In the genomic region with DNA sequence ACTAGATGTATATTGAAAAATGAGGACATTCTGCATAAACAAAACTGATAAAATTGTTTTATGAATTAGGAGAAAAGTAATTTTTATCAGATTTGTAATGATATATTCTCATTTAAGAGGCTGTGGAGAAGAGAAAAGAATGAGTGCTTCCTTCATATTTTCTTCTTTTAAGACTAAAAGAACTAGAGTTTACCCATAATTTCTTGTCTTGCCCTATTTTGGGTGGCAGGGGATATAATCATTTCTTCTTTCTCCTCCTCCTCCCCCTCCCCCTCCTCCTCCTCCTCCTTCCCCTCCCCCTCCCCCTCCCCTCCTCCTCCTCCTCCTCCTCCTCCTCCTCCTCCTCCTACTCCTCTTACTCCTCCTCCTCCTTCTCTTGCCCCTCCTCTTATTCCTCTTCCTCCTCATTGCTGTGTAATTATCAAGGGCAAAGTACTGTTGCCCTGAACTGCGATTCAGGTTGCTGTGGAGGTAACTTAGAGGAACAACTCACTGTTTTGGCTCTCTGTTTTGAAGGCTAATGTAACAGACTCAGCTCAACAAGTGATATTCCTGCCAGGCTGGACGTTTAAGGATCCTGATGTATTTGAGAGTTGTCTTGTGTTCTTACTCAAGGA, we compare ENCODE assay signal across 33 cellular contexts.
"Had no signal": no experiment of that assay in that cellular context is flagged by ENCODE, and none has a peak within 500 bp of the region (broad histone marks: within the 10 kb centered on the region; RNA-seq: fewer than 3 reads in every experiment).

No MANE protein-coding gene starts in this region.

- H3K27ac ChIP-seq: ascending aorta, breast epithelium, cardiac muscle cell, colonic mucosa, epithelial cell of prostate, gastrocnemius medialis, WERI-Rb-1 had no signal

- ATAC-seq: activated CD4-positive, CD25-positive, alpha-beta regulatory T cell treated with anti-CD3 and anti-CD28 coated beads, Interleukin-2, amount 50 U/mL, for 24 hours; activated naive CD4-positive, alpha-beta T cell treated with anti-CD3 and anti-CD28 coated beads, Interleukin-2, amount 50 U/mL, for 72 hours; activated T-cell treated with anti-CD3 and anti-CD28 coated beads, Interleukin-2, amount 50 U/mL, for 72 hours; gastrocnemius medialis; T-cell had no signal

- DNase-seq: activated B cell treated with CpG ODN at 0.5 μM for 24 hours; activated CD4-positive, alpha-beta memory T cell treated with anti-CD3 and anti-CD28 coated beads, Interleukin-2, amount 10 ng/mL, durations not matched to agents 7 days and 5 days; activated CD4-positive, alpha-beta T cell treated with anti-CD3 and anti-CD28 coated beads for 48 hours; activated CD4-positive, alpha-beta T cell treated with anti-CD3 and anti-CD28 coated beads, Interleukin-2, amount 50 U/mL, for 4 hours; activated CD8-positive, alpha-beta memory T cell treated with anti-CD3 and anti-CD28 coated beads, Interleukin-2, amount 50 U/mL, for 48 hours; activated gamma-delta T cell; activated naive CD4-positive, alpha-beta T cell; activated naive CD4-positive, alpha-beta T cell treated with anti-CD3 and anti-CD28 coated beads, Interleukin-2, amount 10 ng/mL, durations not matched to agents 7 days and 5 days; activated naive CD8-positive, alpha-beta T cell treated with anti-CD3 and anti-CD28 coated beads, Interleukin-2, amount 10 ng/mL, durations not matched to agents 7 days and 5 days; activated T-cell treated with anti-CD3 and anti-CD28 coated beads for 4 hours; activated T-cell treated with anti-CD3 and anti-CD28 coated beads, Interleukin-2, amount 50 U/mL, for 24 hours; activated T-cell treated with anti-CD3 and anti-CD28 coated beads, Interleukin-2, amount 50 U/mL, for 72 hours; central memory CD4-positive, alpha-beta T cell; cerebellar nuclear complex; colonic mucosa; effector CD8-positive, alpha-beta T cell; foreskin fibroblast; gastrocnemius medialis; glutamatergic neuron; SW 1271; T-cell; T-helper 9 cell; WERI-Rb-1 had no signal

- H3K27me3 ChIP-seq: ascending aorta, breast epithelium, cardiac muscle cell, colonic mucosa, gastrocnemius medialis had no signal

- H3K27me3 Mint-ChIP-seq: activated B cell treated with CpG ODN at 0.5 μM for 24 hours; activated CD4-positive, alpha-beta memory T cell treated with anti-CD3 and anti-CD28 coated beads, Interleukin-2, amount 10 ng/mL, durations not matched to agents 7 days and 5 days; activated naive CD4-positive, alpha-beta T cell treated with anti-CD3 and anti-CD28 coated beads, Interleukin-2, amount 10 ng/mL, durations not matched to agents 7 days and 5 days; activated naive CD8-positive, alpha-beta T cell treated with anti-CD3 and anti-CD28 coated beads, Interleukin-2, amount 10 ng/mL, durations not matched to agents 7 days and 5 days; activated T-cell treated with anti-CD3 and anti-CD28 coated beads, Interleukin-2, amount 50 U/mL, for 24 hours; T-cell had no signal

- H3K36me3 Mint-ChIP-seq: activated naive CD4-positive, alpha-beta T cell treated with anti-CD3 and anti-CD28 coated beads, Interleukin-2, amount 10 ng/mL, durations not matched to agents 7 days and 5 days; activated naive CD4-positive, alpha-beta T cell treated with anti-CD3 and anti-CD28 coated beads, Interleukin-2, amount 50 U/mL, for 72 hours; activated naive CD8-positive, alpha-beta T cell treated with anti-CD3 and anti-CD28 coated beads, Interleukin-2, amount 10 ng/mL, durations not matched to agents 7 days and 5 days; brain; T-cell had no signal

- H3K4me1 ChIP-seq: ascending aorta, breast epithelium, colonic mucosa, gastrocnemius medialis had no signal

- H3K9me3 Mint-ChIP-seq: activated B cell treated with CpG ODN at 0.5 μM for 24 hours; activated CD4-positive, alpha-beta memory T cell treated with anti-CD3 and anti-CD28 coated beads, Interleukin-2, amount 10 ng/mL, durations not matched to agents 7 days and 5 days; activated naive CD4-positive, alpha-beta T cell treated with anti-CD3 and anti-CD28 coated beads, Interleukin-2, amount 10 ng/mL, durations not matched to agents 7 days and 5 days; T-helper 1 cell treated with Interleukin-12 subunit alpha and Interleukin-12 subunit beta and Interleukin-4 antibody, amounts not matched to agents 30 μg/mL and 1 μg/mL, for 36 hours had no signal

- FAIRE-seq: endometrium, endothelial cell of umbilical vein had no signal

- H3K4me3 Mint-ChIP-seq: activated B cell treated with CpG ODN at 0.5 μM for 24 hours; activated CD4-positive, alpha-beta memory T cell treated with anti-CD3 and anti-CD28 coated beads, Interleukin-2, amount 10 ng/mL, durations not matched to agents 7 days and 5 days; activated naive CD4-positive, alpha-beta T cell treated with anti-CD3 and anti-CD28 coated beads, Interleukin-2, amount 10 ng/mL, durations not matched to agents 7 days and 5 days; activated naive CD8-positive, alpha-beta T cell treated with anti-CD3 and anti-CD28 coated beads, Interleukin-2, amount 10 ng/mL, durations not matched to agents 7 days and 5 days; activated T-cell treated with anti-CD3 and anti-CD28 coated beads, Interleukin-2, amount 50 U/mL, for 24 hours; activated T-cell treated with anti-CD3 and anti-CD28 coated beads, Interleukin-2, amount 50 U/mL, for 72 hours; brain; T-cell; T-helper 1 cell treated with Interleukin-12 subunit alpha and Interleukin-12 subunit beta and Interleukin-4 antibody, amounts not matched to agents 30 μg/mL and 1 μg/mL, for 36 hours had no signal

- H3K9me3 ChIP-seq: ascending aorta, breast epithelium, colonic mucosa, gastrocnemius medialis had no signal

- H3K36me3 ChIP-seq: ascending aorta, breast epithelium, cardiac muscle cell, colonic mucosa, gastrocnemius medialis, WERI-Rb-1 had no signal

- H3K4me3 ChIP-seq: ascending aorta, breast epithelium, cardiac muscle cell, colonic mucosa, gastrocnemius medialis had no signal

- H3K27ac Mint-ChIP-seq: activated B cell treated with CpG ODN at 0.5 μM for 24 hours; activated CD4-positive, alpha-beta memory T cell treated with anti-CD3 and anti-CD28 coated beads, Interleukin-2, amount 10 ng/mL, durations not matched to agents 7 days and 5 days; activated naive CD4-positive, alpha-beta T cell treated with anti-CD3 and anti-CD28 coated beads, Interleukin-2, amount 10 ng/mL, durations not matched to agents 7 days and 5 days; activated naive CD4-positive, alpha-beta T cell treated with anti-CD3 and anti-CD28 coated beads, Interleukin-2, amount 50 U/mL, for 72 hours; activated naive CD8-positive, alpha-beta T cell treated with anti-CD3 and anti-CD28 coated beads, Interleukin-2, amount 10 ng/mL, durations not matched to agents 7 days and 5 days; activated T-cell treated with anti-CD3 and anti-CD28 coated beads, Interleukin-2, amount 50 U/mL, for 24 hours; activated T-cell treated with anti-CD3 and anti-CD28 coated beads, Interleukin-2, amount 50 U/mL, for 72 hours; brain; T-cell; T-helper 1 cell treated with Interleukin-12 subunit alpha and Interleukin-12 subunit beta and Interleukin-4 antibody, amounts not matched to agents 30 μg/mL and 1 μg/mL, for 36 hours had no signal

- H3K4me1 Mint-ChIP-seq: activated B cell treated with CpG ODN at 0.5 μM for 24 hours; activated naive CD4-positive, alpha-beta T cell treated with anti-CD3 and anti-CD28 coated beads, Interleukin-2, amount 10 ng/mL, durations not matched to agents 7 days and 5 days; activated naive CD8-positive, alpha-beta T cell treated with anti-CD3 and anti-CD28 coated beads, Interleukin-2, amount 10 ng/mL, durations not matched to agents 7 days and 5 days; brain had no signal
